Comparison of ENCODE assay signal across 14 cellular contexts in genomic region chr2:195049372-195050031, GRCh38.
DNase-seq lines count a peak whose midpoint lies in the region; ATAC-seq, FAIRE-seq and TF ChIP-seq lines count a peak whose summit lies in the region.
"Had no signal": no experiment of that assay in that cellular context is flagged by ENCODE, and none has a peak within 500 bp of the region (broad histone marks: within the 10 kb centered on the region; RNA-seq: fewer than 3 reads in every experiment).

No MANE protein-coding gene starts in this region.

- in situ Hi-C loops in GM12878 (cut with MboI), result no loop called here

- no peak overlapping the region for H3K4me2 ChIP-seq in GM12878 (ENCODE audit: control insufficient read depth, insufficient read depth)

- no peaks in the 10 kb centered on the region for H3K36me3 ChIP-seq in GM12878 (ENCODE audit: control insufficient read depth in 2 of 2, insufficient read depth in 2 of 2, low read length in 1 of 2)
- H3K36me3 ChIP-seq: vagina had no signal

- H2AFZ ChIP-seq in GM12878 (ENCODE audit: control insufficient read depth, low read depth, low read length), result no peak overlapping the region
- H2AFZ ChIP-seq: parathyroid adenoma had no signal

- H3K9ac ChIP-seq in GM12878 (ENCODE audit: control insufficient read depth, insufficient read depth, low read length), result no peak overlapping the region
- H3K9ac ChIP-seq: parathyroid adenoma had no signal

- H3K9me3 ChIP-seq in GM12878 (replicated peaks; ENCODE audit: control insufficient read depth, insufficient read depth, low read length), result no peaks in the 10 kb centered on the region
- H3K9me3 ChIP-seq: vagina had no signal

- TF ChIP-seq POLR2A in GM12878 (IDR thresholded peaks at IDR 0.05; ENCODE audit: low read depth, low read length), result no peak

- TF ChIP-seq RAD21 in GM12878 (IDR thresholded peaks at IDR 0.05; ENCODE audit: insufficient read depth, low read depth, low read length), result no peak

- 0% methylated on average over 1 of the region's 1 CpG for WGBS in GM12878 (ENCODE audit: insufficient coverage, insufficient replicate concordance, low lambda C conversion rate, missing lambda C conversion rate)

- FAIRE-seq in GM12878 (lab: Jason Lieb, UNC), result no peak
- FAIRE-seq: kidney had no signal

- SMC1A ChIA-PET in GM12878 (lab: Charles Lee; ENCODE audit: uncharacterized antibody, unreplicated experiment), result interaction anchor here (1.4 to 2.0 kb wide), 2 partner anchors 27 to 42 kb away, joined by 3 to 11 read pairs; no protein-coding TSS in a partner anchor

- no peak overlapping the region for H3K4me3 ChIP-seq in GM12878
- H3K4me3 ChIP-seq: vagina had no signal

- intact Hi-C loops in GM12878 (cut with micrococcal nuclease; ENCODE audit: unreplicated experiment), result no loop called here

- no TSS peak for BruUV-seq in GM12878 (replicated peaks; lab: Mats Ljungman, UMichigan)

- H4K20me1 ChIP-seq in GM12878 (ENCODE audit: control insufficient read depth, insufficient read depth), result no peaks in the 10 kb centered on the region

- no peak for TF ChIP-seq CTCF in GM12878 (IDR thresholded peaks at IDR 0.05 in 2 of 3, conservative IDR thresholded peaks at IDR 0.05 in 1 of 3; ENCODE audit: control insufficient read depth in 2 of 3, extremely low read depth in 1 of 3, insufficient read depth in 1 of 3, low read depth in 3 of 3, low read length in 3 of 3)

- DNase-seq in GM12878 (ENCODE audit: low read depth, low spot score) (no peak), midbrain (lab: John Stamatoyannopoulos, UW) (no peak), NCI-H2029 treated with DMSO at 0.1 percent for 48 hours (lab: John Stamatoyannopoulos, UW) (no peak), NCI-H345 (lab: John Stamatoyannopoulos, UW) (no peak), NK-92 (lab: John Stamatoyannopoulos, UW; ENCODE audit: unreplicated experiment) (no peak)
- DNase-seq: COR-L47, Karpas-422, kidney, NCI-H82 had no signal

- no peaks in the 10 kb centered on the region for H3K79me2 ChIP-seq in GM12878 (ENCODE audit: control insufficient read depth, insufficient read depth, low read length)
- H3K79me2 ChIP-seq: parathyroid adenoma had no signal

- CTCF ChIA-PET in GM12878 (lab: Yijun Ruan, JAX), result interaction anchor here (0.6 kb wide), 1 partner anchor 1671 kb away, joined by 5 read pairs; no protein-coding TSS in a partner anchor

- no peaks in the 10 kb centered on the region for H3K27me3 ChIP-seq in GM12878 (replicated peaks in 1 of 2; ENCODE audit: control insufficient read depth in 2 of 2, insufficient read depth in 2 of 2, low read length in 1 of 2)
- H3K27me3 ChIP-seq: vagina had no signal

- no peak overlapping the region for H3K27ac ChIP-seq in GM12878 (ENCODE audit: control insufficient read depth, insufficient read depth)
- H3K27ac ChIP-seq: parathyroid adenoma, vagina had no signal

- H3K4me1 ChIP-seq in GM12878 (ENCODE audit: control insufficient read depth, insufficient read depth, low read length), result no peaks in the 10 kb centered on the region
- H3K4me1 ChIP-seq: parathyroid adenoma, vagina had no signal

- peak; percentile 11 to 54; a peak in 1 of 4 replicates for TF ChIP-seq EP300 in GM12878 (IDR thresholded peaks at IDR 0.05; ENCODE audit: borderline replicate concordance in 1 of 2, control insufficient read depth in 1 of 2, low read depth in 2 of 2, low read length in 2 of 2)

- RAD21 ChIA-PET in GM12878 (lab: Charles Lee; ENCODE audit: unreplicated experiment), result interaction anchor here (0.8 kb wide), 1 partner anchor 935 kb away, joined by 3 read pairs; no protein-coding TSS in a partner anchor

- ATAC-seq in GM18867 (IDR thresholded peaks at IDR 0.05; ENCODE audit: unreplicated experiment) (peak; percentile 83), GM21717 (IDR thresholded peaks at IDR 0.05; ENCODE audit: unreplicated experiment) (peak; percentile 94), HG03159 (IDR thresholded peaks at IDR 0.05; ENCODE audit: unreplicated experiment) (peak; percentile 92), GM12878 (peak; percentile 81)

- POLR2A ChIA-PET in GM12878 (lab: Charles Lee), result no interaction called here

TF ChIP-seq in GM12878, 131 proteins besides CTCF, POLR2A, EP300 and RAD21 (continues in another document):
- TF ChIP-seq MTA2 (IDR thresholded peaks at IDR 0.05; ENCODE audit: low read depth) (peak; percentile 55; the same call in 1 of the 2 replicates), RELB (IDR thresholded peaks at IDR 0.05; ENCODE audit: low read depth) (peak; percentile 58; the same call in 1 of the 2 replicates), TAF1 (IDR thresholded peaks at IDR 0.05; ENCODE audit: borderline replicate concordance, low read depth, low read length) (no peak), ATF2 (IDR thresholded peaks at IDR 0.05; ENCODE audit: low read length) (peak; percentile 48; the same call in 1 of the 2 replicates), CHD2 (IDR thresholded peaks at IDR 0.05; ENCODE audit: borderline replicate concordance, low read depth, low read length) (no peak), IRF4 (IDR thresholded peaks at IDR 0.05; ENCODE audit: low read depth, low read length) (peak; percentile 37; the same call in 1 of the 2 replicates), SUZ12 (IDR thresholded peaks at IDR 0.05; ENCODE audit: unreplicated experiment) (no peak), SMARCA5 (IDR thresholded peaks at IDR 0.05) (no peak), ELK1 (IDR thresholded peaks at IDR 0.05; ENCODE audit: low read depth, low read length) (no peak), SMAD1 (IDR thresholded peaks at IDR 0.05; ENCODE audit: low read depth, partially characterized antibody) (no peak), SREBF2 (IDR thresholded peaks at IDR 0.05; ENCODE audit: low read length) (no peak), BCL3 (IDR thresholded peaks at IDR 0.05; ENCODE audit: borderline replicate concordance, insufficient read depth, low read depth, low read length, poor library complexity, severe bottlenecking) (no peak), BRCA1 (IDR thresholded peaks at IDR 0.05; ENCODE audit: low read depth, low read length) (no peak), KLF5 (IDR thresholded peaks at IDR 0.05; ENCODE audit: partially characterized antibody) (no peak), JUNB (IDR thresholded peaks at IDR 0.05) (peak; percentile 83), IKZF2 (IDR thresholded peaks at IDR 0.05) (peak; percentile 32 to 33; a peak in 2 of 4 replicates), NFIC (IDR thresholded peaks at IDR 0.05; ENCODE audit: low read depth, low read length) (peak; percentile 52)
